In genomic region chr5:122228728-122229392, GRCh38 we compare ENCODE assay signal across 30 cellular contexts.
"Had no signal": no experiment of that assay in that cellular context is flagged by ENCODE, and none has a peak within 500 bp of the region (broad histone marks: within the 10 kb centered on the region; RNA-seq: fewer than 3 reads in every experiment).

No MANE protein-coding gene starts in this region.

- H3K36me3 ChIP-seq: ascending aorta, cardiac muscle cell, SJCRH30 had no signal

- H3K9me3 ChIP-seq: SJCRH30, SK-N-SH had no signal

- H3K9ac ChIP-seq: SK-N-SH had no signal

- H3K9me3 Mint-ChIP-seq: activated CD4-positive, alpha-beta T cell treated with anti-CD3 and anti-CD28 coated beads, Interleukin-2, amount 10 ng/mL, durations not matched to agents 7 days and 5 days; activated naive CD8-positive, alpha-beta T cell treated with anti-CD3 and anti-CD28 coated beads, Interleukin-2, amount 10 ng/mL, durations not matched to agents 7 days and 5 days; activated T-cell treated with anti-CD3 and anti-CD28 coated beads, Interleukin-2, amount 50 U/mL, for 24 hours; activated T-helper 2 cell treated with anti-CD3 and anti-CD28 coated beads, Interferon-gamma antibody, Interleukin-2, Interleukin-4, amounts not matched to agents 10 μg/mL and 5 μg/mL and 100 μg/mL, durations not matched to agents 14 hours and 24 hours and 36 hours; central memory CD8-positive, alpha-beta T cell; T-helper 1 cell treated with Interleukin-12 subunit alpha and Interleukin-12 subunit beta and Interleukin-4 antibody, amounts not matched to agents 30 μg/mL and 1 μg/mL, for 36 hours; T-helper 2 cell treated with Interferon-gamma antibody and Interleukin-4, amounts not matched to agents 5 μg/mL and 100 μg/mL, for 36 hours had no signal

- H3K4me1 Mint-ChIP-seq: activated CD4-positive, alpha-beta T cell treated with anti-CD3 and anti-CD28 coated beads for 36 hours; activated CD4-positive, alpha-beta T cell treated with anti-CD3 and anti-CD28 coated beads, Interleukin-2, amount 10 ng/mL, durations not matched to agents 7 days and 5 days; activated naive CD4-positive, alpha-beta T cell treated with anti-CD3 and anti-CD28 coated beads, Interleukin-2, amount 50 U/mL, for 24 hours; activated naive CD8-positive, alpha-beta T cell treated with anti-CD3 and anti-CD28 coated beads, Interleukin-2, amount 10 ng/mL, durations not matched to agents 7 days and 5 days; central memory CD8-positive, alpha-beta T cell had no signal

- H2AFZ ChIP-seq: PC-9 had no signal

- H3K27ac ChIP-seq: ascending aorta, cardiac muscle cell, PC-9, SJCRH30 had no signal

- H3K27me3 ChIP-seq: ascending aorta, cardiac muscle cell, SJCRH30 had no signal

- H3K4me2 ChIP-seq: PC-9, SK-N-SH had no signal

- H3K36me3 Mint-ChIP-seq: activated naive CD4-positive, alpha-beta T cell treated with anti-CD3 and anti-CD28 coated beads, Interleukin-2, amount 50 U/mL, for 24 hours; activated naive CD8-positive, alpha-beta T cell treated with anti-CD3 and anti-CD28 coated beads, Interleukin-2, amount 10 ng/mL, durations not matched to agents 7 days and 5 days had no signal

- H3K27ac Mint-ChIP-seq: activated CD4-positive, alpha-beta T cell treated with anti-CD3 and anti-CD28 coated beads for 36 hours; activated CD4-positive, alpha-beta T cell treated with anti-CD3 and anti-CD28 coated beads, Interleukin-2, amount 10 ng/mL, durations not matched to agents 7 days and 5 days; activated CD8-positive, alpha-beta T cell treated with anti-CD3 and anti-CD28 coated beads, Interleukin-2, amount 10 ng/mL, durations not matched to agents 7 days and 5 days; activated naive CD4-positive, alpha-beta T cell treated with anti-CD3 and anti-CD28 coated beads, Interleukin-2, amount 50 U/mL, for 24 hours; activated naive CD8-positive, alpha-beta T cell treated with anti-CD3 and anti-CD28 coated beads, Interleukin-2, amount 10 ng/mL, durations not matched to agents 7 days and 5 days; activated T-cell treated with anti-CD3 and anti-CD28 coated beads, Interleukin-2, amount 50 U/mL, for 24 hours; activated T-helper 2 cell treated with anti-CD3 and anti-CD28 coated beads, Interferon-gamma antibody, Interleukin-2, Interleukin-4, amounts not matched to agents 10 μg/mL and 5 μg/mL and 100 μg/mL, durations not matched to agents 14 hours and 24 hours and 36 hours; T-helper 1 cell treated with Interleukin-12 subunit alpha and Interleukin-12 subunit beta and Interleukin-4 antibody, amounts not matched to agents 30 μg/mL and 1 μg/mL, for 36 hours; T-helper 2 cell treated with Interferon-gamma antibody and Interleukin-4, amounts not matched to agents 5 μg/mL and 100 μg/mL, for 36 hours had no signal

- H3K4me3 ChIP-seq: ascending aorta, cardiac muscle cell, PC-9, SJCRH30 had no signal

- H3K4me1 ChIP-seq: ascending aorta, SJCRH30 had no signal

- H3K27me3 Mint-ChIP-seq: activated CD4-positive, alpha-beta T cell treated with anti-CD3 and anti-CD28 coated beads for 36 hours; activated CD4-positive, alpha-beta T cell treated with anti-CD3 and anti-CD28 coated beads, Interleukin-2, amount 10 ng/mL, durations not matched to agents 7 days and 5 days; activated naive CD8-positive, alpha-beta T cell treated with anti-CD3 and anti-CD28 coated beads, Interleukin-2, amount 10 ng/mL, durations not matched to agents 7 days and 5 days; activated T-cell treated with anti-CD3 and anti-CD28 coated beads, Interleukin-2, amount 50 U/mL, for 24 hours; central memory CD8-positive, alpha-beta T cell had no signal

- H3K4me3 Mint-ChIP-seq: activated CD4-positive, alpha-beta T cell treated with anti-CD3 and anti-CD28 coated beads for 36 hours; activated CD4-positive, alpha-beta T cell treated with anti-CD3 and anti-CD28 coated beads, Interleukin-2, amount 10 ng/mL, durations not matched to agents 7 days and 5 days; activated CD8-positive, alpha-beta T cell treated with anti-CD3 and anti-CD28 coated beads, Interleukin-2, amount 10 ng/mL, durations not matched to agents 7 days and 5 days; activated naive CD4-positive, alpha-beta T cell treated with anti-CD3 and anti-CD28 coated beads, Interleukin-2, amount 50 U/mL, for 24 hours; activated naive CD8-positive, alpha-beta T cell treated with anti-CD3 and anti-CD28 coated beads, Interleukin-2, amount 10 ng/mL, durations not matched to agents 7 days and 5 days; activated T-cell treated with anti-CD3 and anti-CD28 coated beads, Interleukin-2, amount 50 U/mL, for 24 hours; central memory CD8-positive, alpha-beta T cell; T-helper 1 cell treated with Interleukin-12 subunit alpha and Interleukin-12 subunit beta and Interleukin-4 antibody, amounts not matched to agents 30 μg/mL and 1 μg/mL, for 36 hours; T-helper 2 cell treated with Interferon-gamma antibody and Interleukin-4, amounts not matched to agents 5 μg/mL and 100 μg/mL, for 36 hours had no signal

- ATAC-seq: activated CD4-positive, alpha-beta T cell treated with anti-CD3 and anti-CD28 coated beads for 36 hours; activated CD4-positive, CD25-positive, alpha-beta regulatory T cell treated with anti-CD3 and anti-CD28 coated beads, Interleukin-2, amount 50 U/mL, for 24 hours; activated CD8-positive, alpha-beta T cell treated with anti-CD3 and anti-CD28 coated beads, Interleukin-2, amount 10 ng/mL, durations not matched to agents 7 days and 5 days had no signal

- DNase-seq: activated CD4-positive, alpha-beta T cell treated with anti-CD3 and anti-CD28 coated beads for 36 hours; activated CD4-positive, alpha-beta T cell treated with anti-CD3 and anti-CD28 coated beads, Interleukin-2, amount 10 ng/mL, durations not matched to agents 7 days and 5 days; activated CD4-positive, alpha-beta T cell treated with anti-CD3 and anti-CD28 coated beads, Interleukin-2, amount 50 U/mL, for 48 hours; activated CD8-positive, alpha-beta T cell treated with anti-CD3 and anti-CD28 coated beads, Interleukin-2, amount 10 ng/mL, durations not matched to agents 7 days and 5 days; activated gamma-delta T cell; activated naive CD4-positive, alpha-beta T cell treated with Interleukin-2 at 50 U/mL for 16 hours; activated naive CD8-positive, alpha-beta T cell treated with anti-CD3 and anti-CD28 coated beads, Interleukin-2, amount 10 ng/mL, durations not matched to agents 7 days and 5 days; activated T-cell treated with anti-CD3 and anti-CD28 coated beads, Interleukin-2, amount 50 U/mL, for 24 hours; amygdala; NCI-H1092 treated with DMSO at 0.1 percent for 48 hours; NCI-H1417 treated with DMSO at 0.1 percent for 48 hours; NCI-H187; NCI-H2029 treated with DMSO at 0.1 percent for 48 hours; NCI-H2107; NCI-H2171; NCI-H510A; NCI-H526; NCI-H748 treated with DMSO at 0.1 percent for 48 hours; PC-9; SHP77; SJCRH30; SK-N-SH had no signal
